In the genomic region with DNA sequence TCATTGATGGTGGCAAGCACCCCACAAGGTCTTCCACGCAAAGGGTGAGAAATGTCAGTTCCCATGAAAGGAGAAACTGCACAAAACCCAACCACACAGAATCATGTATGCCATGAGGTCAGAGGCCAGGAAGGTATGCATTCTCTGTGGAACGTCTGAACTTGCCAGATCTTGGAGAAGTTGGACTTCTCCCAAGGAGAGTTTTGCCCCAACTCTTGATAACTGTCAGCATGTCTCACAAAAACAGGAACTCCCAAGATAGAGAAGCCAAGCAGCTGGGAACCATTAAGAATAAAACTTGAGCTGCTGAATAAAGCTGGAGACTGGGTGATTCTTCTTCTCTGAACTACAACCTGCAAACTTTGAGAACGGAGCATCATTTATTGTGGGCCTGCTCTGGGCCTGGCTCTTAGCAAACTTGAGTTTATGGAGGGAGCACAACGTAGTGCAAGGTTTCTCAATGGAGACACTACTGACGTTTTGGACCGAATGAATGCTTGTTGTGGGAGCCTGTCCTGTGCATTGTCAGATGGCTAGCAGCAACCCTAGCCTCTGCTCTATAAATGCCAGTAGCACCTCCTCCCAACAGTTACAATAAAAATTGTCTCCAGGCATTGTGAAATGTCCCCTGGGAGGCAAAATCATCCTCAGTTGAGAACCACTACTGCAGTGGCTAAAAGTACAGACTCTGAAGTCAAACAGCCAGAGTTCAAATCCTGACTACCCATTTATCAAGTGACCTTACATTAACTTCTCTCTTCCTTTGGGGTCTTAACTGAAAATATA, we compare ENCODE assay signal across 14 cellular contexts.
"Had no signal": no experiment of that assay in that cellular context is flagged by ENCODE, and none has a peak within 500 bp of the region (broad histone marks: within the 10 kb centered on the region; RNA-seq: fewer than 3 reads in every experiment).

No MANE protein-coding gene starts in this region.

- H3K36me3 Mint-ChIP-seq: activated naive CD8-positive, alpha-beta T cell treated with anti-CD3 and anti-CD28 coated beads, Interleukin-2, amount 10 ng/mL, durations not matched to agents 7 days and 5 days; brain; type B pancreatic cell had no signal

- H3K4me1 Mint-ChIP-seq: activated CD4-positive, alpha-beta T cell treated with anti-CD3 and anti-CD28 coated beads, Interleukin-2, amount 10 ng/mL, durations not matched to agents 7 days and 5 days; activated naive CD8-positive, alpha-beta T cell treated with anti-CD3 and anti-CD28 coated beads, Interleukin-2, amount 10 ng/mL, durations not matched to agents 7 days and 5 days; stimulated activated naive CD8-positive, alpha-beta T cell treated with anti-CD3 and anti-CD28 coated beads, Interleukin-15, amount 100 ng/mL, for 72 hours had no signal

- FAIRE-seq: endothelial cell of umbilical vein, islet of Langerhans had no signal

- H3K27me3 Mint-ChIP-seq: activated CD4-positive, alpha-beta T cell treated with anti-CD3 and anti-CD28 coated beads, Interleukin-2, amount 10 ng/mL, durations not matched to agents 7 days and 5 days; activated naive CD8-positive, alpha-beta T cell treated with anti-CD3 and anti-CD28 coated beads, Interleukin-2, amount 10 ng/mL, durations not matched to agents 7 days and 5 days; stimulated activated naive CD8-positive, alpha-beta T cell treated with anti-CD3 and anti-CD28 coated beads, Interleukin-15, amount 100 ng/mL, for 72 hours had no signal

- H3K4me3 Mint-ChIP-seq: activated CD4-positive, alpha-beta T cell treated with anti-CD3 and anti-CD28 coated beads, Interleukin-2, amount 10 ng/mL, durations not matched to agents 7 days and 5 days; activated naive CD8-positive, alpha-beta T cell treated with anti-CD3 and anti-CD28 coated beads, Interleukin-2, amount 10 ng/mL, durations not matched to agents 7 days and 5 days; brain; stimulated activated naive CD8-positive, alpha-beta T cell treated with anti-CD3 and anti-CD28 coated beads, Interleukin-15, amount 100 ng/mL, for 72 hours; type B pancreatic cell had no signal

- H3K4me3 ChIP-seq: lung, smooth muscle cell had no signal

- H3K27ac Mint-ChIP-seq: activated CD4-positive, alpha-beta T cell treated with anti-CD3 and anti-CD28 coated beads, Interleukin-2, amount 10 ng/mL, durations not matched to agents 7 days and 5 days; activated naive CD8-positive, alpha-beta T cell treated with anti-CD3 and anti-CD28 coated beads, Interleukin-2, amount 10 ng/mL, durations not matched to agents 7 days and 5 days; brain; progenitor cell of endocrine pancreas; stimulated activated naive CD8-positive, alpha-beta T cell treated with anti-CD3 and anti-CD28 coated beads, Interleukin-15, amount 100 ng/mL, for 72 hours; type B pancreatic cell had no signal

- ATAC-seq: right cardiac atrium; stimulated activated naive CD8-positive, alpha-beta T cell treated with anti-CD3 and anti-CD28 coated beads, Interleukin-15, amount 100 ng/mL, for 72 hours had no signal

- DNase-seq: activated CD4-positive, alpha-beta T cell treated with anti-CD3 and anti-CD28 coated beads, Interleukin-2, amount 10 ng/mL, durations not matched to agents 7 days and 5 days; activated CD8-positive, alpha-beta memory T cell treated with anti-CD3 and anti-CD28 coated beads for 24 hours; activated naive CD8-positive, alpha-beta T cell treated with anti-CD3 and anti-CD28 coated beads, Interleukin-2, amount 10 ng/mL, durations not matched to agents 7 days and 5 days; effector CD8-positive, alpha-beta T cell; midbrain; right cardiac atrium; stimulated activated naive CD8-positive, alpha-beta T cell treated with anti-CD3 and anti-CD28 coated beads, Interleukin-15, amount 100 ng/mL, for 72 hours had no signal
